ENCODE assay signal across 9 cellular contexts in the genomic region with DNA sequence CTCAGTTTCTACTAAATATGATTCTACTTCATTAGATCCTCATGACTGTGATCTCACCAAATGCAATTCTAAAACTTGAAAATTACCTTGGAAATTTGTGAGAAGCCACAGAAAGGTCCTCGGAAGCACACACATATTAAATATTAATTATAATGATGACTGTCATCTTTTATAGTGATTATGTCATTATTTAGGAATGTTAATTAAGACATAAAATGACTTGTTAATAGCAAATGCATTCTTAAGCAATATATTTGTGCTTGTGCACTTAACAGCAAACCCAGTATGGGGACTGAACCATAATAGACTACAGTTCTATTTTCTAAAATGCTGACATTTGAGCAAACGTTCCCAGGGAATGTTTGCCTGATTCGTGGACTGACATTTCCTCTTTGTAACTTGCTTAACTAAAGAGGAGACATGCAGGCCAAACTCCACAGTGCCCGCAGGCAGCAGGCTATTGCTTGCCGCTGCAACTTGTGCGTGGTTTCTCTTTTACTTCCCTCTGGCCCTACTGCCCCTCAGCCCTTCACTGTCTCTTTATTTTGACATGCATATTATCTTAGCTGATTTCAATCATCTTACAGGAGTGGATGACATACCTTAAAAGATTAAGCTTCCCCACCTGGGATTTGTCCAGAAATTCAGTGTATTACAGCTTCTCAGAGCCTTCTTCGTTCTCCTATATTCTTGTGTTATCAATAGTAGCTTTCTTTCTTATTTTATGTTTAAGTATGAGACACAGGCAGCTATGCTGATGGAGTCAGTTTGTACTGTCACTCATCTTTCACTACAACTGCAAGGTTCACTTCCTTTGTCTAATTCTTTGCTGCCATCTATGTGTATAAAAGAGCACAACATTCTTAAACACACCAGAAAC.
A peak's percentile ranks its signal among the peaks of the same experiment; 100 is the strongest.
DNase-seq lines count a peak whose midpoint lies in the region; ATAC-seq and TF ChIP-seq lines count a peak whose summit lies in the region.
"Had no signal": no experiment of that assay in that cellular context is flagged by ENCODE, and none has a peak within 500 bp of the region (broad histone marks: within the 10 kb centered on the region; RNA-seq: fewer than 3 reads in every experiment).

No MANE protein-coding gene starts in this region.

- H3K79me2 ChIP-seq in PC-9 (ENCODE audit: low read depth), result no peaks in the 10 kb centered on the region

- H3K36me3 ChIP-seq in PC-9 (ENCODE audit: low read depth), result no peaks in the 10 kb centered on the region

- no peak overlapping the region for H3K27ac Mint-ChIP-seq in memory B cell
- no peak overlapping the region for H3K27ac Mint-ChIP-seq in activated T-helper 2 cell treated with anti-CD3 and anti-CD28 coated beads, Interferon-gamma antibody, Interleukin-2, Interleukin-4, amounts not matched to agents 10 μg/mL and 5 μg/mL and 100 μg/mL, durations not matched to agents 14 hours and 24 hours and 36 hours
- H3K27ac Mint-ChIP-seq: T-cell had no signal

- 0 out of 2 replicates have a peak, but pooled peaks cover 3% of the 10 kb centered on the region for H3F3A ChIP-seq in PC-9 (ENCODE audit: insufficient read depth, low read depth)

- H3K9me3 Mint-ChIP-seq in memory B cell, result no peaks in the 10 kb centered on the region
- no peaks in the 10 kb centered on the region for H3K9me3 Mint-ChIP-seq in activated T-helper 2 cell treated with anti-CD3 and anti-CD28 coated beads, Interferon-gamma antibody, Interleukin-2, Interleukin-4, amounts not matched to agents 10 μg/mL and 5 μg/mL and 100 μg/mL, durations not matched to agents 14 hours and 24 hours and 36 hours
- H3K9me3 Mint-ChIP-seq: T-cell had no signal

- no peaks in the 10 kb centered on the region for H3K9me3 ChIP-seq in PC-9 (ENCODE audit: insufficient read depth, low read depth)

- no peak overlapping the region for H3K4me3 Mint-ChIP-seq in memory B cell
- no peak overlapping the region for H3K4me3 Mint-ChIP-seq in activated T-helper 2 cell treated with anti-CD3 and anti-CD28 coated beads, Interferon-gamma antibody, Interleukin-2, Interleukin-4, amounts not matched to agents 10 μg/mL and 5 μg/mL and 100 μg/mL, durations not matched to agents 14 hours and 24 hours and 36 hours (ENCODE audit: low read depth)
- H3K4me3 Mint-ChIP-seq: T-cell had no signal

- no peaks in the 10 kb centered on the region for H3K4me1 ChIP-seq in PC-9 (replicated peaks; ENCODE audit: insufficient read depth)

- peak; percentile 67 for TF ChIP-seq CTCF in PC-9 (conservative IDR thresholded peaks at IDR 0.05)

- BruUV-seq in PC-9 (replicated peaks; lab: Mats Ljungman, UMichigan), result no TSS peak

- intact Hi-C loops in PC-9 (cut with micrococcal nuclease; ENCODE audit: unreplicated experiment), result loop anchor here (1.0 to 10.0 kb wide), 8 partner anchors 93 to 507 kb away; no protein-coding TSS in a partner anchor
- intact Hi-C loops in activated T-helper 2 cell treated with anti-CD3 and anti-CD28 coated beads, Interferon-gamma antibody, Interleukin-2, Interleukin-4, amounts not matched to agents 10 μg/mL and 5 μg/mL and 100 μg/mL, durations not matched to agents 14 hours and 24 hours and 36 hours (cut with micrococcal nuclease), result loop anchor here (1.0 to 10.0 kb wide), 4 partner anchors 212 to 712 kb away; no protein-coding TSS in a partner anchor

- no peak overlapping the region for H3K4me2 ChIP-seq in PC-9

- peak; percentile 53 for ATAC-seq in HG03565 (IDR thresholded peaks at IDR 0.05; ENCODE audit: unreplicated experiment)
- ATAC-seq in memory B cell (ENCODE audit: low read depth), result peak; percentile 57
- no peak for ATAC-seq in GM18867 (IDR thresholded peaks at IDR 0.05; ENCODE audit: unreplicated experiment)

- peaks cover 2% of the 10 kb centered on the region for H3K36me3 Mint-ChIP-seq in memory B cell
- no peaks in the 10 kb centered on the region for H3K36me3 Mint-ChIP-seq in activated T-helper 2 cell treated with anti-CD3 and anti-CD28 coated beads, Interferon-gamma antibody, Interleukin-2, Interleukin-4, amounts not matched to agents 10 μg/mL and 5 μg/mL and 100 μg/mL, durations not matched to agents 14 hours and 24 hours and 36 hours (ENCODE audit: low read depth)

- H2AFZ ChIP-seq in PC-9, result no peak overlapping the region

- no peak overlapping the region for H3K4me3 ChIP-seq in PC-9

- H3K27ac ChIP-seq in PC-9, result no peak overlapping the region

- CTCF ChIA-PET in PC-9 (lab: Charles Lee), result interaction anchor here (0.6 to 1.2 kb wide), 5 partner anchors 33 to 417 kb away, joined by 3 to 10 read pairs (median 5); no protein-coding TSS in a partner anchor

- peak; percentile 10 for DNase-seq in DMS153 treated with DMSO at 0.1 percent for 48 hours (lab: John Stamatoyannopoulos, UW; ENCODE audit: unreplicated experiment)
- peak; percentile 3 to 37 for DNase-seq in PC-9
- peak; percentile 82 for DNase-seq in dermis blood vessel endothelial cell
- DNase-seq in memory B cell (ENCODE audit: low spot score in 2 of 2), result peak in 1 of 2 donors; percentile 9
- no peak for DNase-seq in activated T-helper 2 cell treated with anti-CD3 and anti-CD28 coated beads, Interferon-gamma antibody, Interleukin-2, Interleukin-4, amounts not matched to agents 10 μg/mL and 5 μg/mL and 100 μg/mL, durations not matched to agents 14 hours and 24 hours and 36 hours (ENCODE audit: low spot score)
- DNase-seq in NK-92 treated with Interleukin-12 subunit alpha and Interleukin-12 subunit beta, amount 100 ng/mL, for 24 hours (lab: John Stamatoyannopoulos, UW), result no peak
- DNase-seq: T-cell had no signal

- H3K27me3 ChIP-seq in PC-9 (ENCODE audit: insufficient read depth, low read depth), result no peaks in the 10 kb centered on the region

- no peaks in the 10 kb centered on the region for H3K9me2 ChIP-seq in PC-9 (ENCODE audit: insufficient read depth)

- no peaks in the 10 kb centered on the region for H3K27me3 Mint-ChIP-seq in memory B cell
- peaks cover 3% of the 10 kb centered on the region for H3K27me3 Mint-ChIP-seq in activated T-helper 2 cell treated with anti-CD3 and anti-CD28 coated beads, Interferon-gamma antibody, Interleukin-2, Interleukin-4, amounts not matched to agents 10 μg/mL and 5 μg/mL and 100 μg/mL, durations not matched to agents 14 hours and 24 hours and 36 hours (ENCODE audit: low read depth)

- POLR2A ChIA-PET in PC-9 (lab: Charles Lee; ENCODE audit: unreplicated experiment), result interaction anchor here (0.5 to 0.6 kb wide), 2 partner anchors 490 to 590 kb away, joined by 9 to 22 read pairs; no protein-coding TSS in a partner anchor

- no peaks in the 10 kb centered on the region for H4K20me1 ChIP-seq in PC-9 (ENCODE audit: insufficient read depth)

- H3K4me1 Mint-ChIP-seq in memory B cell, result peaks cover 2% of the 10 kb centered on the region
- peaks cover 1% of the 10 kb centered on the region for H3K4me1 Mint-ChIP-seq in activated T-helper 2 cell treated with anti-CD3 and anti-CD28 coated beads, Interferon-gamma antibody, Interleukin-2, Interleukin-4, amounts not matched to agents 10 μg/mL and 5 μg/mL and 100 μg/mL, durations not matched to agents 14 hours and 24 hours and 36 hours (ENCODE audit: low read depth)
- H3K4me1 Mint-ChIP-seq: T-cell had no signal

Comparison
In these comparisons a context has a peak if more than half of its experiments do, and no peak if none do; other contexts are left out.
1. DNase-seq: peak in DMS153 treated with DMSO at 0.1 percent for 48 hours (single experiment), PC-9 (2 of 2) and dermis blood vessel endothelial cell (single experiment); none in activated T-helper 2 cell treated with anti-CD3 and anti-CD28 coated beads, Interferon-gamma antibody, Interleukin-2, Interleukin-4, amounts not matched to agents 10 μg/mL and 5 μg/mL and 100 μg/mL, durations not matched to agents 14 hours and 24 hours and 36 hours (single experiment) and NK-92 treated with Interleukin-12 subunit alpha and Interleukin-12 subunit beta, amount 100 ng/mL, for 24 hours (single experiment).